In the genomic region with DNA sequence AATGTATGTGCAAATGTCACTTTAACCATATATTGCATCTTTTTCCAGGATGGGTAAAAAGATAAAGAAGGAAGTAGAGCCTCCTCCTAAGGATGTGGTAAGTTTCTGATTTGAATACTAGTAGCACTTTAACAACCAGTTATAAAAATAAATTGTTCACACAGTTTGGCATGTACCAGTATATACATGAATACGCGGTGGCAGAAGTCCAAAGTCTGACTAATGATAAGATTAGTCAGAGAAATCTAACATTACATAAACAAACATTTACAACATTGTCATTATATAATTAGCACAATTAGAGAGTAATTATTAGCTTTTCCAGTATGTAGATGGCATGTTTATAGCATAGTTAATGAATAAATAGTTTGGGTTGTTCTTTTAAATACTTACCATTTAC, we compare ENCODE assay signal across 14 cellular contexts. TPM values are rescaled to one million over a fixed set of nuclear protein-coding genes. Genes with fewer than 3 reads are reported as not detected.
DNase-seq lines count a peak whose midpoint lies in the region; ATAC-seq and TF ChIP-seq lines count a peak whose summit lies in the region.
"Had no signal": no experiment of that assay in that cellular context is flagged by ENCODE, and none has a peak within 500 bp of the region (broad histone marks: within the 10 kb centered on the region; RNA-seq: fewer than 3 reads in every experiment).

No MANE protein-coding gene starts in this region.

- H3K9me3 Mint-ChIP-seq in stimulated activated effector memory CD8-positive, alpha-beta T cell treated with anti-CD3 and anti-CD28 coated beads, Interleukin-12 subunit alpha, Interleukin-12 subunit beta, amount 100 ng/mL, for 72 hours: no peaks in the 10 kb centered on the region
- H3K9me3 Mint-ChIP-seq: activated CD4-positive, alpha-beta T cell treated with anti-CD3 and anti-CD28 coated beads, Interleukin-2, amount 10 ng/mL, durations not matched to agents 7 days and 5 days had no signal

- no peaks in the 10 kb centered on the region for H3K4me1 Mint-ChIP-seq in stimulated activated effector memory CD8-positive, alpha-beta T cell treated with anti-CD3 and anti-CD28 coated beads, Interleukin-12 subunit alpha, Interleukin-12 subunit beta, amount 100 ng/mL, for 72 hours

- no peak for TF ChIP-seq CTCF in BE2C (IDR thresholded peaks at IDR 0.05; ENCODE audit: low read depth, low read length)

- H3K4me3 ChIP-seq in BE2C (ENCODE audit: low read depth, low read length): no peak overlapping the region

- no peaks in the 10 kb centered on the region for H3K27me3 ChIP-seq in BE2C

- H3K9me3 ChIP-seq in BE2C: no peaks in the 10 kb centered on the region
- H3K9me3 ChIP-seq: thoracic aorta had no signal

- ATAC-seq in GM18502 (IDR thresholded peaks at IDR 0.05; ENCODE audit: poor library complexity, unreplicated experiment) (peak; percentile 61), HG03280 (IDR thresholded peaks at IDR 0.05; ENCODE audit: unreplicated experiment) (no peak)
- no peak for ATAC-seq in stimulated activated effector memory CD8-positive, alpha-beta T cell treated with anti-CD3 and anti-CD28 coated beads, Interleukin-12 subunit alpha, Interleukin-12 subunit beta, amount 100 ng/mL, for 72 hours

- H3K27ac Mint-ChIP-seq in stimulated activated effector memory CD8-positive, alpha-beta T cell treated with anti-CD3 and anti-CD28 coated beads, Interleukin-12 subunit alpha, Interleukin-12 subunit beta, amount 100 ng/mL, for 72 hours: no peak overlapping the region
- H3K27ac Mint-ChIP-seq: activated CD4-positive, alpha-beta T cell treated with anti-CD3 and anti-CD28 coated beads, Interleukin-2, amount 10 ng/mL, durations not matched to agents 7 days and 5 days had no signal

- no peak overlapping the region for H3K4me3 Mint-ChIP-seq in stimulated activated effector memory CD8-positive, alpha-beta T cell treated with anti-CD3 and anti-CD28 coated beads, Interleukin-12 subunit alpha, Interleukin-12 subunit beta, amount 100 ng/mL, for 72 hours
- H3K4me3 Mint-ChIP-seq: activated CD4-positive, alpha-beta T cell treated with anti-CD3 and anti-CD28 coated beads, Interleukin-2, amount 10 ng/mL, durations not matched to agents 7 days and 5 days had no signal

- no peaks in the 10 kb centered on the region for H3K36me3 ChIP-seq in BE2C
- H3K36me3 ChIP-seq: thoracic aorta had no signal

- H3K4me1 ChIP-seq in BE2C: no peaks in the 10 kb centered on the region

- DNase-seq in H4 (ENCODE audit: low spot score) (peak; percentile 4), NCI-H226 (peak; percentile 8), fibroblast of the conjunctiva (ENCODE audit: low read depth) (peak; percentile 23), BE2C (no peak), COLO668 (lab: John Stamatoyannopoulos, UW; ENCODE audit: unreplicated experiment) (no peak)
- no peak for DNase-seq in stimulated activated effector memory CD8-positive, alpha-beta T cell treated with anti-CD3 and anti-CD28 coated beads, Interleukin-12 subunit alpha, Interleukin-12 subunit beta, amount 100 ng/mL, for 72 hours (ENCODE audit: low spot score in 2 of 2)
- DNase-seq: activated CD4-positive, alpha-beta T cell treated with anti-CD3 and anti-CD28 coated beads, Interleukin-2, amount 10 ng/mL, durations not matched to agents 7 days and 5 days; hypothalamus; OCI-M1; stimulated activated CD4-positive, alpha-beta T cell treated with anti-CD3 and anti-CD28 coated beads, Interleukin-1b, Interleukin-23, amount 100 ng/mL, for 48 hours had no signal

- no peaks in the 10 kb centered on the region for H3K36me3 Mint-ChIP-seq in stimulated activated effector memory CD8-positive, alpha-beta T cell treated with anti-CD3 and anti-CD28 coated beads, Interleukin-12 subunit alpha, Interleukin-12 subunit beta, amount 100 ng/mL, for 72 hours

RNA-seq across cellular contexts. Expression of a gene that starts 4.1 kb away (rescaled TPM):
- total RNA-seq in H4 (2014; rRNA removed; shearing (Covaris generic)): not detected in 2 replicates
- not detected for polyA plus RNA-seq in BE2C (2012; ENCODE audit: insufficient read depth, insufficient read length, low read depth)
- total RNA-seq: activated CD4-positive, alpha-beta T cell treated with anti-CD3 and anti-CD28 coated beads, Interleukin-2, amount 10 ng/mL, durations not matched to agents 7 days and 5 days; myocyte; thoracic aorta had no signal

Comparison
In these comparisons a context has a peak if more than half of its experiments do, and no peak if none do; other contexts are left out.
1. DNase-seq: peak in H4 (single experiment), NCI-H226 (single experiment) and fibroblast of the conjunctiva (single experiment); none in BE2C (single experiment), stimulated activated effector memory CD8-positive, alpha-beta T cell treated with anti-CD3 and anti-CD28 coated beads, Interleukin-12 subunit alpha, Interleukin-12 subunit beta, amount 100 ng/mL, for 72 hours (0 of 2) and COLO668 (single experiment).